Comparison of ENCODE assay signal across 24 cellular contexts in genomic region chr12:76914102-76914859, GRCh38.
"Had no signal": no experiment of that assay in that cellular context is flagged by ENCODE, and none has a peak within 500 bp of the region (broad histone marks: within the 10 kb centered on the region; RNA-seq: fewer than 3 reads in every experiment).

No MANE protein-coding gene starts in this region.

- H3K4me1 ChIP-seq: breast epithelium, gastroesophageal sphincter, psoas muscle had no signal

- H3K36me3 ChIP-seq: breast epithelium, esophagus muscularis mucosa, gastroesophageal sphincter, ovary, right lobe of liver, upper lobe of left lung had no signal

- H3K4me3 ChIP-seq: breast epithelium, coronary artery, esophagus muscularis mucosa, gastroesophageal sphincter, ovary, psoas muscle, right lobe of liver, skin epidermis, testis, upper lobe of left lung had no signal

- H3K27ac ChIP-seq: esophagus muscularis mucosa, gastroesophageal sphincter, psoas muscle, testis, upper lobe of left lung had no signal

- ATAC-seq: gastroesophageal sphincter; left cardiac atrium; natural killer cell treated with Interleukin-12 subunit alpha and Interleukin-12 subunit beta and Interleukin-15 and Interleukin-18, amount 100 ng/mL, for 72 hours; psoas muscle; stimulated activated memory B cell treated with anti-CD40 and anti-IgM and Interleukin-4, amounts not matched to agents 10 μg/mL and 1 μg/mL and 100 μg/mL, for 72 hours had no signal

- H3K9me3 ChIP-seq: breast epithelium, esophagus muscularis mucosa, gastroesophageal sphincter, ovary, psoas muscle, right lobe of liver, testis, upper lobe of left lung had no signal

- FAIRE-seq: astrocyte, TTC549 had no signal

- DNase-seq: activated CD4-positive, alpha-beta T cell treated with anti-CD3 and anti-CD28 coated beads for 1 hour; activated CD4-positive, alpha-beta T cell treated with anti-CD3 and anti-CD28 coated beads, Interleukin-2, amount 50 U/mL, for 1 hour; activated CD8-positive, alpha-beta memory T cell treated with anti-CD3 and anti-CD28 coated beads, Interleukin-2, amount 50 U/mL, for 4 hours; activated naive CD4-positive, alpha-beta T cell; activated T-cell treated with anti-CD3 and anti-CD28 coated beads, Interleukin-2, amount 50 U/mL, for 24 hours; head of caudate nucleus; islet precursor cell; left cardiac atrium; ovary; psoas muscle; right lobe of liver; stimulated activated CD4-positive, alpha-beta T cell treated with anti-CD3 and anti-CD28 coated beads, Interleukin-15, amount 100 ng/mL, for 24 hours; T-helper 1 cell; testis; upper lobe of left lung had no signal

- H3K27me3 ChIP-seq: breast epithelium, esophagus muscularis mucosa, gastroesophageal sphincter, ovary, right lobe of liver, testis, upper lobe of left lung had no signal
